24 cellular contexts compared by ENCODE assay signal in the genomic region with DNA sequence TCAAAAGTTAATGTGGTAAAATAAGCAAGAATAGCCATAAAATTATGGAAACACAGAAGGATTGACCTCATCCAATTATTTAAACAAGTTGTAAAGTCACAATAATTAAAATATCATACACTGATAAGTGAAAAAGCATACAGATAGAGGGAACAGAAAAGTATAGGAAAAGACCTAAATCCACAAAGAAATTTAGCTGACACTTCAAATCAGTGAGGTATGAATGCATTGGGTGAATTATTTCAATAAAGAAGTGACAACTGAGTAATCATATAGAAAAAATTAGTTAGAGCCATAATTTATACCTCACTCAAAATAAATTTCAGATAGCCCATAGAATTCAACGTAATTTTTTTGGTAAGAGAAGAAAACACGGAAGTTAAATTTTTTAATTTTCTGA.
"Had no signal": no experiment of that assay in that cellular context is flagged by ENCODE, and none has a peak within 500 bp of the region (broad histone marks: within the 10 kb centered on the region; RNA-seq: fewer than 3 reads in every experiment).

No MANE protein-coding gene starts in this region.

- H3K9me3 ChIP-seq: pancreas, prostate gland, sigmoid colon, suprapubic skin, thoracic aorta, tibial artery, upper lobe of right lung had no signal

- DNase-seq: heart right ventricle; kidney; left colon; left ventricle myocardium inferior; midbrain; naive thymus-derived CD8-positive, alpha-beta T cell; nucleus accumbens; pancreas; posterior cingulate gyrus; retina; right cardiac atrium; sigmoid colon; small intestine; spleen; stimulated activated CD4-positive, alpha-beta T cell treated with anti-CD3 and anti-CD28 coated beads, Interleukin-4, amount 100 ng/mL, for 24 hours; stimulated activated naive CD4-positive, alpha-beta T cell; tibial artery; trophoblast cell; upper lobe of right lung had no signal

- H3K36me3 ChIP-seq: heart right ventricle, left ventricle myocardium inferior, pancreas, prostate gland, sigmoid colon, spleen, suprapubic skin, thoracic aorta, tibial artery, upper lobe of right lung had no signal

- H3K4me3 ChIP-seq: heart right ventricle, hepatocyte, left ventricle myocardium inferior, pancreas, prostate gland, sigmoid colon, spleen, suprapubic skin, thoracic aorta, tibial artery, upper lobe of right lung had no signal

- H3K4me2 ChIP-seq: hepatocyte had no signal

- ATAC-seq: heart right ventricle; left colon; naive thymus-derived CD8-positive, alpha-beta T cell; pancreas; right cardiac atrium; stimulated activated effector memory CD8-positive, alpha-beta T cell treated with anti-CD3 and anti-CD28 coated beads, Interleukin-12 subunit alpha, Interleukin-12 subunit beta, amount 100 ng/mL, for 72 hours; upper lobe of right lung had no signal

- H3K27me3 ChIP-seq: heart right ventricle, hepatocyte, pancreas, sigmoid colon, spleen, suprapubic skin, tibial artery, upper lobe of right lung had no signal

- H3K4me1 ChIP-seq: heart right ventricle, left ventricle myocardium inferior, pancreas, prostate gland, tibial artery, upper lobe of right lung had no signal

- H3K27ac ChIP-seq: heart right ventricle, hepatocyte, left ventricle myocardium inferior, pancreas, sigmoid colon, spleen, suprapubic skin, thoracic aorta, tibial artery, upper lobe of right lung had no signal
